1 cellular context compared by ENCODE assay signal in the genomic region with DNA sequence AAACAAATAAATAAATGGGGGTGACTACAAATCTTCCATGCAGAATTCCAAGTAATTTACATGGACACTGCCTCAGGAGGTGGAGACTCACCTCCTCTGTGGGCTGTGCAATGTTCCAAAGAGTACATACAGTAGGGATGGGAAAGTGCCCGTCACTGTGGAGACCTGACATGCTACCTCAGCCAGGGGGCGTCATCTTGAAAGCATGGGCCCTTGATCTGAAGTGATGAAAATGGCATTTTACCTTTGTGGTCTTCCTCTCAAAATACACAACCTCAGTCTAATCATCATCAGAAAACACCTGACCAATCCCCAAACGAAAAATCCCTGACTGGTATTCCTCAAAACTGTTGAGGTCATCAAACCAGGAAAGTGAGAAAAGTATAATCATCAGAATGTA.
TF ChIP-seq lines count a peak whose summit lies in the region.

No MANE protein-coding gene starts in this region.

TF ChIP-seq in GM12878, 131 proteins besides CTCF, POLR2A, EP300 and RAD21 (continued from another document):
- TF ChIP-seq, protein P1, sequence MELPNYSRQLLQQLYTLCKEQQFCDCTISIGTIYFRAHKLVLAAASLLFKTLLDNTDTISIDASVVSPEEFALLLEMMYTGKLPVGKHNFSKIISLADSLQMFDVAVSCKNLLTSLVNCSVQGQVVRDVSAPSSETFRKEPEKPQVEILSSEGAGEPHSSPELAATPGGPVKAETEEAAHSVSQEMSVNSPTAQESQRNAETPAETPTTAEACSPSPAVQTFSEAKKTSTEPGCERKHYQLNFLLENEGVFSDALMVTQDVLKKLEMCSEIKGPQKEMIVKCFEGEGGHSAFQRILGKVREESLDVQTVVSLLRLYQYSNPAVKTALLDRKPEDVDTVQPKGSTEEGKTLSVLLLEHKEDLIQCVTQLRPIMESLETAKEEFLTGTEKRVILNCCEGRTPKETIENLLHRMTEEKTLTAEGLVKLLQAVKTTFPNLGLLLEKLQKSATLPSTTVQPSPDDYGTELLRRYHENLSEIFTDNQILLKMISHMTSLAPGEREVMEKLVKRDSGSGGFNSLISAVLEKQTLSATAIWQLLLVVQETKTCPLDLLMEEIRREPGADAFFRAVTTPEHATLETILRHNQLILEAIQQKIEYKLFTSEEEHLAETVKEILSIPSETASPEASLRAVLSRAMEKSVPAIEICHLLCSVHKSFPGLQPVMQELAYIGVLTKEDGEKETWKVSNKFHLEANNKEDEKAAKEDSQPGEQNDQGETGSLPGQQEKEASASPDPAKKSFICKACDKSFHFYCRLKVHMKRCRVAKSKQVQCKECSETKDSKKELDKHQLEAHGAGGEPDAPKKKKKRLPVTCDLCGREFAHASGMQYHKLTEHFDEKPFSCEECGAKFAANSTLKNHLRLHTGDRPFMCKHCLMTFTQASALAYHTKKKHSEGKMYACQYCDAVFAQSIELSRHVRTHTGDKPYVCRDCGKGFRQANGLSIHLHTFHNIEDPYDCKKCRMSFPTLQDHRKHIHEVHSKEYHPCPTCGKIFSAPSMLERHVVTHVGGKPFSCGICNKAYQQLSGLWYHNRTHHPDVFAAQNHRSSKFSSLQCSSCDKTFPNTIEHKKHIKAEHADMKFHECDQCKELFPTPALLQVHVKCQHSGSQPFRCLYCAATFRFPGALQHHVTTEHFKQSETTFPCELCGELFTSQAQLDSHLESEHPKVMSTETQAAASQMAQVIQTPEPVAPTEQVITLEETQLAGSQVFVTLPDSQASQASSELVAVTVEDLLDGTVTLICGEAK (IDR thresholded peaks at IDR 0.05; ENCODE audit: borderline replicate concordance) = no peak
- TF ChIP-seq TARDBP (IDR thresholded peaks at IDR 0.05; ENCODE audit: borderline replicate concordance) (no peak), SIX5 (IDR thresholded peaks at IDR 0.05; ENCODE audit: low read depth, low read length, severe bottlenecking) (no peak), MTA3 (IDR thresholded peaks at IDR 0.05; ENCODE audit: borderline replicate concordance, low read length) (no peak), IKZF2 (IDR thresholded peaks at IDR 0.05) (no peak), YY1 (IDR thresholded peaks at IDR 0.05; ENCODE audit: low read depth, low read length) (peak; percentile 50; the same call in 1 of the 2 replicates)
